Comparison of ENCODE assay signal across 9 cellular contexts in the genomic region with DNA sequence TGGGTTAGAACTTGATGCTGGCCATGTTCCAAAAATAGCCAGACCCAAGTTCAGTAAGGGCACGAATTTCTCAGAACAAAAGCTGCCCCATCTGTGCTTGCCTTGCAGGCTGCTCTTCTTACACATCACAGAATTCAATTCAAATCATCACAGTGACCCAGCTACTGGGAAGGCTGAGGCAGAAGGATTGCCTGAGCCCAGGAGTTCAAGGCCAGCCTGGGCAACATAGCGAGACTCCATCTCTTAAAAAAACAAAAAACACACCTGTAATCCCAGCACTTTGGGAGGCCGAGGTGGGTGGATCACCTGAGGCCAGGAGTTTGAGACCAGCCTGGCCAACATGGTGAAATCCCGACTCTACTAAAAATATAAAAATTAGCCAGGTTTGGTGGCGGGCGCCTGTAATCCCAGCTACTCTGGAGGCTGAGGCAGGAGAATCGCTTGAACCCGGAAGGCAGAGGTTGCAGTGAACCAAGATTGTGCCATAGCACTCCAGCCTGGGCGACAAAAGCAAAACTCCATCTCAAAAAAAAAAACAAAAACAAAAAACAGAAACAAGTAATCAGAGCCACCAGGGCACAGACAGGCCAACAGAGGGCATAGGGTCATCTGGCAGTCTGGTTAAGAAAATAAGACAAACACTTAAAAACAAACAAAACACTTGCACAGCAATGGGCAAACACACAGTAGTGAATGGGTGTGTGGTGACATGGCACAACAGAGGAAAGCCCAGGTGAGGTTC. TPM values are rescaled to one million over a fixed set of nuclear protein-coding genes. Genes with fewer than 3 reads are reported as not detected.
DNase-seq lines count a peak whose midpoint lies in the region; ATAC-seq and TF ChIP-seq lines count a peak whose summit lies in the region.
"Not testable (repeated sequence)": the region's sequence is repeated elsewhere in the genome, so short reads cannot be mapped to it uniquely, and the experiment has no call there.
"Had no signal": no experiment of that assay in that cellular context is flagged by ENCODE, and none has a peak within 500 bp of the region (broad histone marks: within the 10 kb centered on the region; RNA-seq: fewer than 3 reads in every experiment).

No MANE protein-coding gene starts in this region.

- TF ChIP-seq EP300 in suprapubic skin (IDR thresholded peaks at IDR 0.05): not testable (repeated sequence)

- peak overlapping the region; percentile 99 for H3K4me3 Mint-ChIP-seq in T-helper 17 cell

- H3K9ac ChIP-seq in BLaER1: peak overlapping the region; percentile 65; the same call in 1 of the 2 replicates
- peak overlapping the region; percentile 21 for H3K9ac ChIP-seq in HUES6 (ENCODE audit: low read length)

- H3K4me1 ChIP-seq in BLaER1 (peaks cover 65% of the 10 kb centered on the region), HUES6 (ENCODE audit: control insufficient read depth, insufficient read depth, low read length) (peaks cover 37% of the 10 kb centered on the region), osteoblast (ENCODE audit: insufficient read depth, low read length) (peaks cover 45% of the 10 kb centered on the region), suprapubic skin (peaks cover 68% of the 10 kb centered on the region)

- H3K36me3 Mint-ChIP-seq in T-helper 17 cell (ENCODE audit: low read depth): not testable (repeated sequence)

- not testable (repeated sequence) for TF ChIP-seq POLR2A in suprapubic skin (IDR thresholded peaks at IDR 0.05)

- H4K20me1 ChIP-seq in BLaER1: peaks cover 28% of the 10 kb centered on the region
- not testable (repeated sequence) for H4K20me1 ChIP-seq in osteoblast (ENCODE audit: insufficient read depth, low read length)

- H3K79me2 ChIP-seq in osteoblast (ENCODE audit: insufficient read depth, low read length): peaks cover 53% of the 10 kb centered on the region

- H3K4me1 Mint-ChIP-seq in T-helper 17 cell: peaks cover 35% of the 10 kb centered on the region

- peak overlapping the region; percentile 79 for H3K4me3 ChIP-seq in BLaER1
- peak overlapping the region; percentile 88 for H3K4me3 ChIP-seq in HUES6 (ENCODE audit: low read depth, low read length)
- peak overlapping the region; percentile 98 for H3K4me3 ChIP-seq in osteoblast (ENCODE audit: insufficient read depth, low read length)
- H3K4me3 ChIP-seq in suprapubic skin: peak overlapping the region; percentile 76

- peak overlapping the region; percentile 89 for H3K27ac Mint-ChIP-seq in T-helper 17 cell

- TF ChIP-seq CTCF in osteoblast (IDR thresholded peaks at IDR 0.05; ENCODE audit: extremely low read depth, low read depth, low read length); suprapubic skin (IDR thresholded peaks at IDR 0.05): not testable (repeated sequence)

- H3K27me3 ChIP-seq in BLaER1; HUES6 (ENCODE audit: control insufficient read depth, insufficient read depth, low read length); osteoblast (ENCODE audit: insufficient read depth, low read length); suprapubic skin: not testable (repeated sequence)

- peak overlapping the region; percentile 98 for H3K4me2 ChIP-seq in BLaER1
- H3K4me2 ChIP-seq in osteoblast (ENCODE audit: insufficient read depth, low read length): peak overlapping the region; percentile 98

- H3K36me3 ChIP-seq in BLaER1: peaks cover 30% of the 10 kb centered on the region
- peaks cover 41% of the 10 kb centered on the region for H3K36me3 ChIP-seq in HUES6 (ENCODE audit: control insufficient read depth, insufficient read depth, low read length)
- peaks cover 20% of the 10 kb centered on the region for H3K36me3 ChIP-seq in osteoblast (ENCODE audit: insufficient read depth, low read length)
- peaks cover 27% of the 10 kb centered on the region for H3K36me3 ChIP-seq in suprapubic skin

- ATAC-seq in T-helper 17 cell: not testable (repeated sequence)
- ATAC-seq in left lobe of liver: peak; percentile 44

- 69% methylated on average over 9 of the region's 9 CpGs for WGBS in suprapubic skin

- H2AFZ ChIP-seq in osteoblast (ENCODE audit: low read length): peak overlapping the region; percentile 7

- DNase-seq in T-helper 17 cell; epithelial cell of prostate (ENCODE audit: low read depth, low spot score); osteoblast (ENCODE audit: insufficient read length, low spot score, missing footprints): not testable (repeated sequence)
- DNase-seq in left lobe of liver (ENCODE audit: low spot score) (peak; percentile 77), suprapubic skin (ENCODE audit: low spot score in 2 of 2) (peak in 1 of 2 donors; percentile 46)

- H3K27me3 Mint-ChIP-seq in T-helper 17 cell: not testable (repeated sequence)

- H3K9me3 ChIP-seq in BLaER1; HUES6 (ENCODE audit: control insufficient read depth, insufficient read depth, low read depth, low read length); T-helper 17 cell (ENCODE audit: control insufficient read depth, low read length, poor library complexity, severe bottlenecking); osteoblast (ENCODE audit: low read depth, low read length); suprapubic skin: not testable (repeated sequence)

- H3K27ac ChIP-seq in BLaER1: peak overlapping the region; percentile 50
- not testable (repeated sequence) for H3K27ac ChIP-seq in HUES6 (ENCODE audit: low read depth, low read length)
- H3K27ac ChIP-seq in angular gyrus (ENCODE audit: low read depth, low read length): peak overlapping the region; percentile 87
- peak overlapping the region; percentile 98 for H3K27ac ChIP-seq in epithelial cell of prostate
- H3K27ac ChIP-seq in osteoblast (ENCODE audit: low read depth, low read length): peak overlapping the region; percentile 53
- H3K27ac ChIP-seq in suprapubic skin: peak overlapping the region; percentile 97

RNA-seq across cellular contexts. Expression of a gene that starts 1.7 kb away (rescaled TPM):
- total RNA-seq in T-helper 17 cell (10 to 100 TPM; 31.5 to 35.1 TPM), left lobe of liver (14.9 TPM), osteoblast (32.6 and 34.5 TPM in 2 replicates), suprapubic skin (10 to 100 TPM; 35.0 to 57.5 (median 39.7) TPM)

RNA-seq across cellular contexts. Expression of a gene that starts 1.9 kb away (rescaled TPM):
- total RNA-seq in T-helper 17 cell (10 to 100 TPM; 11.7 to 13.8 TPM), left lobe of liver (10.8 TPM), osteoblast (21.0 and 22.4 TPM in 2 replicates), suprapubic skin (10 to 100 TPM in 2 of 4 donors, 1 to 10 TPM in 2; 6.2 to 22.5 (median 10.2) TPM)

RNA-seq across cellular contexts. Expression of a gene that starts 42.1 kb away (rescaled TPM):
- total RNA-seq in T-helper 17 cell: under 1 TPM in 1 of 2 donors, not detected in 1; 0.13 TPM
- total RNA-seq in left lobe of liver: not detected
- total RNA-seq in osteoblast: under 0.01 TPM in 1 of 2 replicates, not detected in the other
- total RNA-seq in suprapubic skin: 1 to 10 TPM in 2 of 4 donors, not detected in 2; 1.1 to 6.1 TPM
- total RNA-seq: SK-MEL-5 had no signal

RNA-seq across cellular contexts. Expression of a gene that starts 43.5 kb away (rescaled TPM):
- not detected for total RNA-seq in T-helper 17 cell
- not detected for total RNA-seq in left lobe of liver
- not detected in 2 replicates for total RNA-seq in osteoblast
- total RNA-seq in suprapubic skin: not detected
- total RNA-seq: SK-MEL-5 had no signal

RNA-seq across cellular contexts. Expression of a gene that starts 54.6 kb away (rescaled TPM):
- total RNA-seq in T-helper 17 cell (not detected), left lobe of liver (not detected), osteoblast (not detected in 2 replicates), suprapubic skin (not detected)
- total RNA-seq: SK-MEL-5 had no signal
